Comparison of ENCODE assay signal across 8 cellular contexts in genomic region chr5:69559908-69560330, GRCh38. TPM values are rescaled to one million over a fixed set of nuclear protein-coding genes. Genes with fewer than 3 reads are reported as not detected.
DNase-seq lines count a peak whose midpoint lies in the region; ATAC-seq and TF ChIP-seq lines count a peak whose summit lies in the region.
"Not testable (repeated sequence)": the region's sequence is repeated elsewhere in the genome, so short reads cannot be mapped to it uniquely, and the experiment has no call there.

GTF2H2C (plus strand) TSS chr5:69560191; CDS start chr5:69565133, 4,942 bp downstream.

- 3% methylated on average over 17 of the region's 40 CpGs for WGBS in SK-N-SH (ENCODE audit: low lambda C conversion rate)

- H2AFZ ChIP-seq in SK-N-SH (ENCODE audit: low read depth) = peak within 1 kb of the TSS; percentile 97; the same call in 1 of the 2 replicates
- peak within 1 kb of the TSS; percentile 71 for H2AFZ ChIP-seq in fibroblast of lung (ENCODE audit: low read length)

- not testable (repeated sequence) for H3K27me3 ChIP-seq in BLaER1 treated with 17β-estradiol and CSF1 and Interleukin-3, amounts not matched to agents 10 nM and 100 nM; SK-N-SH (ENCODE audit: insufficient read depth); fibroblast of lung (ENCODE audit: control insufficient read depth, insufficient read depth, low read length)

- H3K4me2 ChIP-seq in BLaER1 treated with 17β-estradiol and CSF1 and Interleukin-3, amounts not matched to agents 10 nM and 100 nM = peak within 1 kb of the TSS; percentile 61 to 79 (median 75)
- peak within 1 kb of the TSS; percentile 72 for H3K4me2 ChIP-seq in SK-N-SH
- peak within 1 kb of the TSS; percentile 51 for H3K4me2 ChIP-seq in fibroblast of lung (ENCODE audit: extremely low read depth, insufficient read depth, low read length)

- H3K9ac ChIP-seq in BLaER1 treated with 17β-estradiol and CSF1 and Interleukin-3, amounts not matched to agents 10 nM and 100 nM = peak within 1 kb of the TSS in 10 of 11 experiments; percentile 35 to 68 (median 59); a peak in 16 of 22 replicates
- peak within 1 kb of the TSS; percentile 49; the same call in 1 of the 2 replicates for H3K9ac ChIP-seq in SK-N-SH
- H3K9ac ChIP-seq in fibroblast of lung (ENCODE audit: insufficient read depth, low read length) = not testable (repeated sequence)

- peak within 1 kb of the TSS; percentile 42 to 67 (median 57) for H3K4me3 ChIP-seq in BLaER1 treated with 17β-estradiol and CSF1 and Interleukin-3, amounts not matched to agents 10 nM and 100 nM
- H3K4me3 ChIP-seq in SK-N-SH (ENCODE audit: low read depth in 2 of 2, low read length in 1 of 2) (peak within 1 kb of the TSS; percentile 47 to 54), fibroblast of lung (replicated peaks in 1 of 4; ENCODE audit: control extremely low read depth in 1 of 4, insufficient read depth in 1 of 4, low read depth in 3 of 4, low read length in 4 of 4) (peak within 1 kb of the TSS in 3 of 4 experiments; percentile 26 to 52 (median 52))

- POLR2A ChIA-PET in SK-N-SH (lab: Yijun Ruan, JAX) = interaction anchor here (0.5 kb wide), 1 partner anchor 1884 kb away, joined by 3 read pairs; no protein-coding TSS in a partner anchor

- TF ChIP-seq CTCF in SK-N-SH (IDR thresholded peaks at IDR 0.05) = peak; percentile 36
- TF ChIP-seq CTCF in fibroblast of lung (conservative IDR thresholded peaks at IDR 0.05 in 1 of 2, IDR thresholded peaks at IDR 0.05 in 1 of 2; ENCODE audit: low read depth in 1 of 2, low read length in 2 of 2) = peak; percentile 15 to 23

- peak; percentile 27; the same call in 1 of the 2 replicates for TF ChIP-seq RAD21 in SK-N-SH (IDR thresholded peaks at IDR 0.05; ENCODE audit: low read length)

- H3K27ac ChIP-seq in BLaER1 treated with 17β-estradiol and CSF1 and Interleukin-3, amounts not matched to agents 10 nM and 100 nM = peak within 1 kb of the TSS in 7 of 11 experiments; percentile 12 to 51 (median 38); a peak in 9 of 22 replicates
- H3K27ac ChIP-seq in SK-N-SH (ENCODE audit: low read depth in 2 of 2, low read length in 1 of 2) = peak within 1 kb of the TSS; percentile 22 to 68; a peak in 3 of 4 replicates
- H3K27ac ChIP-seq in fibroblast of lung (ENCODE audit: insufficient read depth, low read length) = not testable (repeated sequence)

- H3F3A ChIP-seq in SK-N-SH (replicated peaks; ENCODE audit: insufficient read depth) = not testable (repeated sequence)

- ATAC-seq in GM19397 (IDR thresholded peaks at IDR 0.05; ENCODE audit: unreplicated experiment) (peak; percentile 98), HG03159 (IDR thresholded peaks at IDR 0.05; ENCODE audit: unreplicated experiment) (peak; percentile 96)

- H4K20me1 ChIP-seq in BLaER1 treated with 17β-estradiol and CSF1 and Interleukin-3, amounts not matched to agents 10 nM and 100 nM; SK-N-SH (ENCODE audit: insufficient read depth); fibroblast of lung (ENCODE audit: control insufficient read depth, extremely low read depth, insufficient read depth, low read length): not testable (repeated sequence)

- not testable (repeated sequence) for H3K9me2 ChIP-seq in SK-N-SH

- CTCF ChIA-PET in SK-N-SH (lab: Yijun Ruan, JAX) = not testable (repeated sequence)

- not testable (repeated sequence) for H3K9me3 ChIP-seq in BLaER1 treated with 17β-estradiol and CSF1 and Interleukin-3, amounts not matched to agents 10 nM and 100 nM (replicated peaks in 1 of 11); SK-N-SH; fibroblast of lung (ENCODE audit: control insufficient read depth, insufficient read depth, low read depth, low read length)

- DNase-seq in SK-N-SH = not testable (repeated sequence)
- peak; percentile 79 for DNase-seq in activated naive CD4-positive, alpha-beta T cell treated with Interleukin-2 at 50 U/mL for 16 hours
- DNase-seq in fibroblast of lung (ENCODE audit: low read depth in 2 of 2) = peak; percentile 70 to 72
- peak; percentile 79 for DNase-seq in mucosa of gallbladder (ENCODE audit: low spot score)
- DNase-seq in stimulated activated CD4-positive, alpha-beta T cell treated with anti-CD3 and anti-CD28 coated beads, Interleukin-4, amount 100 ng/mL, for 48 hours (ENCODE audit: low read depth in 2 of 2) = peak; percentile 45 to 60

- H3K36me3 ChIP-seq in BLaER1 treated with 17β-estradiol and CSF1 and Interleukin-3, amounts not matched to agents 10 nM and 100 nM; SK-N-SH (replicated peaks in 1 of 2; ENCODE audit: control insufficient read depth in 1 of 2, insufficient read depth in 2 of 2, low read length in 1 of 2); fibroblast of lung (ENCODE audit: control insufficient read depth, insufficient read depth, low read length): not testable (repeated sequence)

- not testable (repeated sequence) for H3K79me2 ChIP-seq in SK-N-SH (ENCODE audit: insufficient read depth); fibroblast of lung (ENCODE audit: control insufficient read depth, insufficient read depth, low read length)

- not testable (repeated sequence) for H3K4me1 ChIP-seq in BLaER1 treated with 17β-estradiol and CSF1 and Interleukin-3, amounts not matched to agents 10 nM and 100 nM; SK-N-SH (ENCODE audit: control insufficient read depth in 1 of 2, insufficient read depth in 2 of 2, low read depth in 1 of 2, low read length in 1 of 2); fibroblast of lung (ENCODE audit: control insufficient read depth, extremely low read depth, insufficient read depth, low read length)

- TF ChIP-seq EP300 in SK-N-SH (IDR thresholded peaks at IDR 0.05; ENCODE audit: borderline replicate concordance in 1 of 2, low read depth in 1 of 2, low read length in 1 of 2) = not testable (repeated sequence)

TF ChIP-seq in SK-N-SH, 30 proteins besides CTCF, POLR2A, EP300 and RAD21:
- TF ChIP-seq YY1 (IDR thresholded peaks at IDR 0.05; ENCODE audit: low read depth) = 0 out of 2 replicates have a peak, but pooled peaks have one; percentile 35
- peak; percentile 15; the same call in 1 of the 2 replicates for TF ChIP-seq SMC3 (IDR thresholded peaks at IDR 0.05; ENCODE audit: low read depth, low read length)
- 0 out of 2 replicates have a peak, but pooled peaks have one; percentile 24 for TF ChIP-seq POLR2AphosphoS5 (IDR thresholded peaks at IDR 0.05; ENCODE audit: low read depth, low read length)
- 0 out of 2 replicates have a peak, but pooled peaks have one; percentile 39 for TF ChIP-seq SIN3A (IDR thresholded peaks at IDR 0.05; ENCODE audit: borderline replicate concordance, low read depth, low read length)
- TF ChIP-seq TAF1 (IDR thresholded peaks at IDR 0.05; ENCODE audit: borderline replicate concordance, low read depth, low read length) = peak; percentile 71
- peak; percentile 77 for TF ChIP-seq GABPA (IDR thresholded peaks at IDR 0.05; ENCODE audit: low read depth)
- TF ChIP-seq MXI1 (IDR thresholded peaks at IDR 0.05; ENCODE audit: low read depth, low read length) = 0 out of 2 replicates have a peak, but pooled peaks have one; percentile 32
- peak; percentile 46; the same call in 1 of the 2 replicates for TF ChIP-seq MAX (IDR thresholded peaks at IDR 0.05; ENCODE audit: low read depth)
TF ChIP-seq in SK-N-SH: peak in this region for 8; not testable (repeated sequence) for 22.

RNA-seq across cellular contexts. Expression of gene GTF2H2C, which starts in this region (rescaled TPM):
- polyA plus RNA-seq in SK-N-SH (2012; rRNA removed) = 23.4 and 24.9 TPM in 2 replicates
- 29.0 and 36.2 TPM in 2 replicates for polyA plus RNA-seq in SK-N-SH (2012; cell fraction: cytosol; rRNA removed)
- 15.4 and 28.5 TPM in 2 replicates for polyA plus RNA-seq in SK-N-SH (2012; cell fraction: nucleus; rRNA removed)
- total RNA-seq in fibroblast of lung = 36.2 and 43.8 TPM in 2 replicates
- 24.1 and 34.4 TPM in 2 replicates for polyA plus RNA-seq in fibroblast of lung
- 20.7 and 29.1 TPM in 2 replicates for polyA plus RNA-seq in fibroblast of lung (2012)
- polyA minus RNA-seq in fibroblast of lung (ENCODE audit: low replicate concordance) = 14.2 and 15.7 TPM in 2 replicates
- 21.6 TPM for total RNA-seq in mucosa of gallbladder
